ENCODE assay signal across 3 cellular contexts in genomic region chr10:47763543-47764175, GRCh38. TPM values are rescaled to one million over a fixed set of nuclear protein-coding genes. Genes with fewer than 3 reads are reported as not detected.
"Had no signal": no experiment of that assay in that cellular context is flagged by ENCODE, and none has a peak within 500 bp of the region (broad histone marks: within the 10 kb centered on the region; RNA-seq: fewer than 3 reads in every experiment).

Gene SYT15B, minus strand, starts transcription at chr10:47763592. Its CDS starts 952 bp downstream, at chr10:47762640.

RNA-seq across cellular contexts. Expression of gene SYT15B, which starts in this region (rescaled TPM):
- polyA plus RNA-seq: keratinocyte; naive thymus-derived CD8-positive, alpha-beta T cell; SK-N-SH had no signal
